In the genomic region with DNA sequence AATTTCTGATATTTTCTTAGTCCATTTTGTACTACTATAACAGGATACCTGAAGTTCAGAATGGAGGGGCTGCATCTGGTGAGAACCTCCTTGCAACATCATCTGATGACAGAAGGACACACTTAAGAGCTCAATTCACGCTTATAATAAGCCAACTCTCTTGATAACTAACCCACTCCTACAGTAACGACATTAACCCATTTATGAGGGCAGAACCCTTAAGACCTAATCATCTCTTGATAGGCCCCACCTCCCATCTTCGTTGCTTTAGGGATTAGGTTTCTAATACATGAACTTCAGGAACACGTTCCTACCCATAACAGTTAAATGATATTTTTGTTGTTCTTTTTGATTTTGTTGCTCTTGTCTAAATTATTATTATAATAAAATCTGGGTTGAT, we compare ENCODE assay signal across 17 cellular contexts.
A peak's percentile ranks its signal among the peaks of the same experiment; 100 is the strongest.
DNase-seq lines count a peak whose midpoint lies in the region; ATAC-seq, FAIRE-seq and TF ChIP-seq lines count a peak whose summit lies in the region.
"Had no signal": no experiment of that assay in that cellular context is flagged by ENCODE, and none has a peak within 500 bp of the region (broad histone marks: within the 10 kb centered on the region; RNA-seq: fewer than 3 reads in every experiment).

No MANE protein-coding gene starts in this region.

- H3K4me3 ChIP-seq in SK-N-SH (ENCODE audit: low read depth in 2 of 2, low read length in 1 of 2) = no peak overlapping the region
- no peak overlapping the region for H3K4me3 ChIP-seq in HCT116 (replicated peaks in 1 of 2; ENCODE audit: low read depth in 1 of 2, low read length in 2 of 2)
- H3K4me3 ChIP-seq in K562 = no peak overlapping the region
- H3K4me3 ChIP-seq: BLaER1 treated with 17β-estradiol and CSF1 and Interleukin-3, amounts not matched to agents 10 nM and 100 nM had no signal

- peak; percentile 11 for FAIRE-seq in K562 (lab: Jason Lieb, UNC)
- FAIRE-seq: G401.6, GM12892, GM18507 had no signal

- H3K9ac ChIP-seq in SK-N-SH = no peak overlapping the region
- H3K9ac ChIP-seq in HCT116 (ENCODE audit: low read length) = no peak overlapping the region
- H3K9ac ChIP-seq in K562 (ENCODE audit: insufficient read depth in 1 of 2, low read depth in 2 of 2, low read length in 2 of 2) = no peak overlapping the region
- H3K9ac ChIP-seq: BLaER1 treated with 17β-estradiol and CSF1 and Interleukin-3, amounts not matched to agents 10 nM and 100 nM had no signal

- TF ChIP-seq CTCF in SK-N-SH (IDR thresholded peaks at IDR 0.05) = no peak
- TF ChIP-seq CTCF in HCT116 (IDR thresholded peaks at IDR 0.05 in 2 of 3, conservative IDR thresholded peaks at IDR 0.05 in 1 of 3; ENCODE audit: borderline replicate concordance in 1 of 3, insufficient read depth in 1 of 3, low read depth in 2 of 3, low read length in 2 of 3) = no peak
- TF ChIP-seq CTCF in K562 (IDR thresholded peaks at IDR 0.05 in 2 of 3, conservative IDR thresholded peaks at IDR 0.05 in 1 of 3; ENCODE audit: insufficient read depth in 2 of 3, low read depth in 1 of 3, low read length in 3 of 3) = no peak

- H3K27ac ChIP-seq in SK-N-SH (ENCODE audit: low read depth in 2 of 2, low read length in 1 of 2) (no peak overlapping the region), HCT116 (ENCODE audit: low read depth, low read length) (no peak overlapping the region), K562 (ENCODE audit: extremely low read depth, low read depth, low read length) (no peak overlapping the region)
- H3K27ac ChIP-seq: BLaER1 treated with 17β-estradiol and CSF1 and Interleukin-3, amounts not matched to agents 10 nM and 100 nM had no signal

- ATAC-seq in SK-N-SH treated with all-trans-retinoic acid at 6 μM for 48 hours (no peak), HCT116 (no peak), K562 (no peak), GM19023 (IDR thresholded peaks at IDR 0.05; ENCODE audit: unreplicated experiment) (no peak), GM18870 (IDR thresholded peaks at IDR 0.05; ENCODE audit: unreplicated experiment) (no peak)
- ATAC-seq in stimulated activated effector memory CD8-positive, alpha-beta T cell treated with anti-CD3 and anti-CD28 coated beads, Interleukin-12 subunit alpha, Interleukin-12 subunit beta, amount 100 ng/mL, for 72 hours = no peak
- ATAC-seq: CD8-positive, alpha-beta T cell had no signal

- RAD21 ChIA-PET in HCT116 (lab: Charles Lee; ENCODE audit: low non-redundant PET in 1 of 2, low total read pairs in 2 of 2, uncharacterized antibody in 2 of 2, unreplicated experiment in 2 of 2) = no interaction called here

- intact Hi-C loops in HCT116 (cut with micrococcal nuclease) = no loop called here
- intact Hi-C loops in K562 (cut with micrococcal nuclease) = no loop called here

- H2AFZ ChIP-seq in SK-N-SH (ENCODE audit: low read depth) (no peak overlapping the region), HCT116 (ENCODE audit: low read depth, low read length, poor library complexity, severe bottlenecking) (no peak overlapping the region), K562 (ENCODE audit: low read depth, low read length) (no peak overlapping the region)

- no peaks in the 10 kb centered on the region for H3K9me1 ChIP-seq in K562 (ENCODE audit: control insufficient read depth, insufficient read depth, low read length)

- H3K4me1 ChIP-seq in SK-N-SH (ENCODE audit: control insufficient read depth in 1 of 2, insufficient read depth in 2 of 2, low read depth in 1 of 2, low read length in 1 of 2) = peaks cover 0 to 4% of the 10 kb centered on the region in 2 experiments; a peak in 1 of 4 replicates
- no peaks in the 10 kb centered on the region for H3K4me1 ChIP-seq in HCT116 (ENCODE audit: control insufficient read depth in 1 of 2, insufficient read depth in 2 of 2, low read length in 2 of 2)
- no peaks in the 10 kb centered on the region for H3K4me1 ChIP-seq in K562 (replicated peaks in 1 of 2; ENCODE audit: control insufficient read depth in 2 of 2, insufficient read depth in 2 of 2, low read length in 2 of 2)

- in situ Hi-C loops in K562 (cut with MboI) = no loop called here

- H4K20me1 ChIP-seq in SK-N-SH (ENCODE audit: insufficient read depth) = peaks cover 3% of the 10 kb centered on the region; the same call in 1 of the 2 replicates
- H4K20me1 ChIP-seq in HCT116 (ENCODE audit: insufficient read depth) = peaks cover 11% of the 10 kb centered on the region; the same call in 1 of the 2 replicates
- H4K20me1 ChIP-seq in K562 (replicated peaks; ENCODE audit: control insufficient read depth, insufficient read depth, low read length) = 0 out of 2 replicates have a peak, but pooled peaks cover 3% of the 10 kb centered on the region

- CTCF ChIA-PET in SK-N-SH (lab: Yijun Ruan, JAX) (no interaction called here), HCT116 (lab: Charles Lee) (no interaction called here), K562 (lab: Yijun Ruan, JAX; ENCODE audit: low intra/inter-chr PET ratio) (no interaction called here)

- H3K4me1 Mint-ChIP-seq in stimulated activated effector memory CD8-positive, alpha-beta T cell treated with anti-CD3 and anti-CD28 coated beads, Interleukin-12 subunit alpha, Interleukin-12 subunit beta, amount 100 ng/mL, for 72 hours = no peaks in the 10 kb centered on the region
- H3K4me1 Mint-ChIP-seq: B cell had no signal

- TF ChIP-seq RAD21 in SK-N-SH (IDR thresholded peaks at IDR 0.05; ENCODE audit: low read length) (no peak), HCT116 (IDR thresholded peaks at IDR 0.05; ENCODE audit: low read depth) (no peak), K562 (CRISPR knock-in tag; conservative IDR thresholded peaks at IDR 0.05 in 1 of 2, IDR thresholded peaks at IDR 0.05 in 1 of 2) (no peak)

- no peak overlapping the region for H3K4me3 Mint-ChIP-seq in stimulated activated effector memory CD8-positive, alpha-beta T cell treated with anti-CD3 and anti-CD28 coated beads, Interleukin-12 subunit alpha, Interleukin-12 subunit beta, amount 100 ng/mL, for 72 hours
- H3K4me3 Mint-ChIP-seq: B cell; CD8-positive, alpha-beta T cell had no signal

- H3K9me2 ChIP-seq in SK-N-SH (no peaks in the 10 kb centered on the region), HCT116 (ENCODE audit: insufficient read depth) (no peaks in the 10 kb centered on the region)

- POLR2A ChIA-PET in SK-N-SH (lab: Yijun Ruan, JAX) = no interaction called here
- POLR2A ChIA-PET in HCT116 (lab: Charles Lee) = interaction anchor here (0.6 kb wide), 1 partner anchor 18 kb away, joined by 3 read pairs; no protein-coding TSS in a partner anchor
- POLR2A ChIA-PET in K562 (lab: Yijun Ruan, JAX) = no interaction called here

- no peaks in the 10 kb centered on the region for H3K9me3 Mint-ChIP-seq in stimulated activated effector memory CD8-positive, alpha-beta T cell treated with anti-CD3 and anti-CD28 coated beads, Interleukin-12 subunit alpha, Interleukin-12 subunit beta, amount 100 ng/mL, for 72 hours
- H3K9me3 Mint-ChIP-seq: CD8-positive, alpha-beta T cell had no signal

- peaks cover 11% of the 10 kb centered on the region for H3F3A ChIP-seq in SK-N-SH (replicated peaks; ENCODE audit: insufficient read depth)

- DNase-seq in SK-N-SH (no peak), HCT116 (ENCODE audit: low read depth, low spot score) (no peak), K562 (ENCODE audit: extremely low read depth in 1 of 4, low spot score in 3 of 4) (no peak)
- DNase-seq in stimulated activated effector memory CD8-positive, alpha-beta T cell treated with anti-CD3 and anti-CD28 coated beads, Interleukin-12 subunit alpha, Interleukin-12 subunit beta, amount 100 ng/mL, for 72 hours (ENCODE audit: low spot score in 2 of 2) = no peak
- no peak for DNase-seq in activated CD8-positive, alpha-beta memory T cell treated with anti-CD3 and anti-CD28 coated beads for 24 hours
- DNase-seq: 8988T; CD8-positive, alpha-beta T cell; GOT3; H7 had no signal

- peaks cover 88 to 94% of the 10 kb centered on the region in 2 experiments for H3K36me3 ChIP-seq in SK-N-SH (replicated peaks in 1 of 2; ENCODE audit: control insufficient read depth in 1 of 2, insufficient read depth in 2 of 2, low read length in 1 of 2)
- peaks cover 43 to 65% of the 10 kb centered on the region in 2 experiments for H3K36me3 ChIP-seq in HCT116 (ENCODE audit: control insufficient read depth in 1 of 2, insufficient read depth in 2 of 2, low read length in 2 of 2)
- peaks cover 100% of the 10 kb centered on the region for H3K36me3 ChIP-seq in K562 (ENCODE audit: control insufficient read depth, insufficient read depth, low read length)

- TF ChIP-seq EP300 in SK-N-SH (IDR thresholded peaks at IDR 0.05; ENCODE audit: borderline replicate concordance in 1 of 2, low read depth in 1 of 2, low read length in 1 of 2) (no peak), K562 (IDR thresholded peaks at IDR 0.05; ENCODE audit: low read length) (no peak)

- H3K27me3 ChIP-seq in SK-N-SH (ENCODE audit: insufficient read depth) (no peaks in the 10 kb centered on the region), HCT116 (ENCODE audit: insufficient read depth, low read length) (no peaks in the 10 kb centered on the region), K562 (ENCODE audit: control insufficient read depth in 2 of 2, insufficient read depth in 2 of 2, low read length in 2 of 2) (no peaks in the 10 kb centered on the region)
- H3K27me3 ChIP-seq: BLaER1 treated with 17β-estradiol and CSF1 and Interleukin-3, amounts not matched to agents 10 nM and 100 nM had no signal

- H3K79me2 ChIP-seq in SK-N-SH (ENCODE audit: insufficient read depth) = peaks cover 66% of the 10 kb centered on the region; the same call in 1 of the 2 replicates
- H3K79me2 ChIP-seq in HCT116 (ENCODE audit: insufficient read depth, low read length) = peaks cover 88% of the 10 kb centered on the region
- H3K79me2 ChIP-seq in K562 (ENCODE audit: control insufficient read depth, insufficient read depth, low read length) = peaks cover 5% of the 10 kb centered on the region; the same call in 2 of the 3 replicates

- peak overlapping the region; percentile 54 for H3K27ac Mint-ChIP-seq in stimulated activated effector memory CD8-positive, alpha-beta T cell treated with anti-CD3 and anti-CD28 coated beads, Interleukin-12 subunit alpha, Interleukin-12 subunit beta, amount 100 ng/mL, for 72 hours
- H3K27ac Mint-ChIP-seq: B cell; CD8-positive, alpha-beta T cell had no signal

- no peak for TF ChIP-seq POLR2A in HCT116 (IDR thresholded peaks at IDR 0.05; ENCODE audit: borderline replicate concordance, extremely low read depth, insufficient read depth, insufficient read length)
- TF ChIP-seq POLR2A in K562 (conservative IDR thresholded peaks at IDR 0.05) = no peak

- BruUV-seq in HCT116 (replicated peaks; lab: Mats Ljungman, UMichigan) = TSS peak; percentile 2
- BruUV-seq in K562 (replicated peaks; lab: Mats Ljungman, UMichigan) = no TSS peak

- H3K4me2 ChIP-seq in SK-N-SH = no peak overlapping the region
- H3K4me2 ChIP-seq in HCT116 (ENCODE audit: low read length) = no peak overlapping the region
- no peak overlapping the region for H3K4me2 ChIP-seq in K562 (ENCODE audit: insufficient read depth, low read length)
- H3K4me2 ChIP-seq: BLaER1 treated with 17β-estradiol and CSF1 and Interleukin-3, amounts not matched to agents 10 nM and 100 nM had no signal

- peaks cover 100% of the 10 kb centered on the region for H3K36me3 Mint-ChIP-seq in stimulated activated effector memory CD8-positive, alpha-beta T cell treated with anti-CD3 and anti-CD28 coated beads, Interleukin-12 subunit alpha, Interleukin-12 subunit beta, amount 100 ng/mL, for 72 hours

- H3K9me3 ChIP-seq in SK-N-SH (no peaks in the 10 kb centered on the region), HCT116 (ENCODE audit: control insufficient read depth in 1 of 2, insufficient read depth in 1 of 2, low read depth in 1 of 2, low read length in 2 of 2) (no peaks in the 10 kb centered on the region), K562 (replicated peaks; ENCODE audit: control insufficient read depth, insufficient read depth, low read depth, low read length) (no peaks in the 10 kb centered on the region)
- H3K9me3 ChIP-seq: BLaER1 treated with 17β-estradiol and CSF1 and Interleukin-3, amounts not matched to agents 10 nM and 100 nM had no signal

- 98% methylated on average over 4 of the region's 4 CpGs for WGBS in SK-N-SH (ENCODE audit: low lambda C conversion rate)
- 93% methylated on average over 4 of the region's 4 CpGs for WGBS in K562 (ENCODE audit: insufficient coverage, low coverage, missing lambda C conversion rate)
